In the genomic region with DNA sequence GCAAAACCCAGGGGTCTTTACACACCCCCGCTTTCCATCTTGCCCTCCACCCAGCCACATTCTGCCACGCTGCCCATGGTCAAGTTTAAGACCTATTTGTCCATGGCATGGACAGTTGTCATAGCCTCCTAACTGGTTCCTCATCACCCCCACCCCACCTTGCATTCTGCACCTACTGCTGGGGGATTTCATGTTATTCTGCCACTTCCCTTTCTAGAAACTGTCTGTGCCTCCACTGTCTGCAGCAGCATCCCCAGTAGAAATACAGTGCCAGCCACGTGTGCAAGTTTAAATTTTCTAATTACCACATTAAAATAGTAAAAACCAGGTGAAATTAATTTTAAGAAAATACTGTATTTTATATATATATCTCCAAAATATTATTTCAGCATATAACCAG, we compare ENCODE assay signal across 26 cellular contexts.
A peak's percentile ranks its signal among the peaks of the same experiment; 100 is the strongest.
DNase-seq lines count a peak whose midpoint lies in the region; ATAC-seq, FAIRE-seq and TF ChIP-seq lines count a peak whose summit lies in the region.
"Had no signal": no experiment of that assay in that cellular context is flagged by ENCODE, and none has a peak within 500 bp of the region (broad histone marks: within the 10 kb centered on the region; RNA-seq: fewer than 3 reads in every experiment).

No MANE protein-coding gene starts in this region.

- CTCF ChIA-PET in H1 (lab: Charles Lee; ENCODE audit: partially characterized antibody), result interaction anchor here (1.5 to 1.6 kb wide), 2 partner anchors 15 to 16 kb away, joined by 3 to 7 read pairs; no protein-coding TSS in a partner anchor

- no peak overlapping the region for H2BK12ac ChIP-seq in H1 (ENCODE audit: low read depth, low read length)

- H4K8ac ChIP-seq in H1 (ENCODE audit: extremely low read depth, insufficient read depth, low read length), result no peak overlapping the region

- H3K23me2 ChIP-seq in H1 (ENCODE audit: low read depth, low read length), result no peaks in the 10 kb centered on the region

- peaks cover 38% of the 10 kb centered on the region for H3K4me1 Mint-ChIP-seq in T-helper 17 cell

- ATAC-seq in T-helper 17 cell (no peak), GM19455 (IDR thresholded peaks at IDR 0.05; ENCODE audit: unreplicated experiment) (no peak), GM18873 (IDR thresholded peaks at IDR 0.05; ENCODE audit: low FRiP score, unreplicated experiment) (no peak), GM21717 (IDR thresholded peaks at IDR 0.05; ENCODE audit: unreplicated experiment) (no peak)

- POLR2A ChIA-PET in H1 (lab: Charles Lee; ENCODE audit: partially characterized antibody), result no interaction called here

- H3K9me3 ChIP-seq in BLaER1 treated with 17β-estradiol and CSF1 and Interleukin-3, amounts not matched to agents 10 nM and 100 nM (replicated peaks in 1 of 11), result no peaks in the 10 kb centered on the region
- H3K9me3 ChIP-seq in T-helper 17 cell (ENCODE audit: control insufficient read depth, low read length, poor library complexity, severe bottlenecking), result no peaks in the 10 kb centered on the region
- H3K9me3 ChIP-seq in H1 (ENCODE audit: insufficient read depth in 2 of 2, low read depth in 1 of 2, low read length in 1 of 2), result no peaks in the 10 kb centered on the region
- no peaks in the 10 kb centered on the region for H3K9me3 ChIP-seq in sigmoid colon
- H3K9me3 ChIP-seq: Peyer's patch had no signal

- H3K27ac ChIP-seq in BLaER1 treated with 17β-estradiol and CSF1 and Interleukin-3, amounts not matched to agents 10 nM and 100 nM, result peak overlapping the region in 3 of 11 experiments; percentile 79 to 94 (median 88); a peak in 5 of 22 replicates
- no peak overlapping the region for H3K27ac ChIP-seq in H1 (ENCODE audit: low read depth, low read length)
- no peak overlapping the region for H3K27ac ChIP-seq in sigmoid colon
- H3K27ac ChIP-seq: GM23248, HL-60, KMS-11, Peyer's patch, SK-N-MC had no signal

- peaks cover 48 to 78% (median 58%) of the 10 kb centered on the region in 11 experiments for H3K36me3 ChIP-seq in BLaER1 treated with 17β-estradiol and CSF1 and Interleukin-3, amounts not matched to agents 10 nM and 100 nM
- H3K36me3 ChIP-seq in H1 (ENCODE audit: control insufficient read depth in 2 of 4, insufficient read depth in 4 of 4, low read length in 3 of 4) (peaks cover 0 to 18% (median 2%) of the 10 kb centered on the region in 4 experiments; a peak in 3 of 8 replicates), sigmoid colon (peaks cover 0 to 52% (median 6%) of the 10 kb centered on the region in 4 donors)

- H2BK120ac ChIP-seq in H1 (replicated peaks; ENCODE audit: low read depth, low read length), result no peak overlapping the region

- H4K20me1 ChIP-seq in BLaER1 treated with 17β-estradiol and CSF1 and Interleukin-3, amounts not matched to agents 10 nM and 100 nM, result peaks cover 5 to 100% (median 91%) of the 10 kb centered on the region in 11 experiments; a peak in 21 of 22 replicates
- peaks cover 2 to 21% of the 10 kb centered on the region in 2 experiments for H4K20me1 ChIP-seq in H1 (replicated peaks in 1 of 2; ENCODE audit: control insufficient read depth in 1 of 2, insufficient read depth in 2 of 2, low read length in 2 of 2)

- FAIRE-seq in H1 (lab: Jason Lieb, UNC), result no peak

- H3K79me2 ChIP-seq in H1 (ENCODE audit: control insufficient read depth in 1 of 2, insufficient read depth in 2 of 2, low read length in 2 of 2), result peaks cover 0 to 17% of the 10 kb centered on the region in 2 experiments; a peak in 1 of 4 replicates

- no peak for TF ChIP-seq RAD21 in H1 (IDR thresholded peaks at IDR 0.05 in 1 of 2, conservative IDR thresholded peaks at IDR 0.05 in 1 of 2; ENCODE audit: low read depth in 2 of 2, low read length in 2 of 2)

- no peak overlapping the region for H3K4ac ChIP-seq in H1 (replicated peaks; ENCODE audit: insufficient read length, low read depth, low read length)

- no peak overlapping the region for H3K56ac ChIP-seq in H1 (replicated peaks; ENCODE audit: insufficient read length, low read depth, low read length)

- H2AK5ac ChIP-seq in H1 (ENCODE audit: low read depth, low read length), result no peak overlapping the region

- H4K91ac ChIP-seq in H1 (replicated peaks; ENCODE audit: insufficient read length, low read length), result no peak overlapping the region

- no peak overlapping the region for H3K4me3 Mint-ChIP-seq in T-helper 17 cell
- H3K4me3 Mint-ChIP-seq: H9, IgD-negative memory B cell had no signal

- no peak for TF ChIP-seq POLR2A in H1 (IDR thresholded peaks at IDR 0.05; ENCODE audit: control extremely low read depth in 1 of 2, low read depth in 2 of 2, low read length in 2 of 2)
- no peak for TF ChIP-seq POLR2A in sigmoid colon (IDR thresholded peaks at IDR 0.05)

- H3K79me1 ChIP-seq in H1 (ENCODE audit: low read depth, low read length), result peaks cover 11% of the 10 kb centered on the region

- H2BK5ac ChIP-seq in H1 (ENCODE audit: low read depth, low read length), result peak overlapping the region; percentile 24; the same call in 1 of the 2 replicates

- H3K9ac ChIP-seq in BLaER1 treated with 17β-estradiol and CSF1 and Interleukin-3, amounts not matched to agents 10 nM and 100 nM, result peak overlapping the region in 2 of 11 experiments; percentile 76 to 84; a peak in 4 of 22 replicates
- H3K9ac ChIP-seq in H1 (replicated peaks in 1 of 4; ENCODE audit: extremely low read depth in 1 of 4, low read depth in 3 of 4, low read length in 3 of 4), result no peak overlapping the region
- H3K9ac ChIP-seq: GM23248, KMS-11 had no signal

- H2AFZ ChIP-seq in H1 (ENCODE audit: low read length), result no peak overlapping the region
- H2AFZ ChIP-seq: GM23248 had no signal

- intact Hi-C loops in sigmoid colon (cut with DNase I), result no loop called here

- H3K27me3 Mint-ChIP-seq in T-helper 17 cell, result no peaks in the 10 kb centered on the region
- H3K27me3 Mint-ChIP-seq: CD4-positive, alpha-beta memory T cell; IgD-negative memory B cell had no signal

- DNase-seq in T-helper 17 cell (no peak), H1 (ENCODE audit: low read depth in 1 of 2, low spot score in 2 of 2) (no peak), sigmoid colon (peak; percentile 43)
- no peak for DNase-seq in stimulated activated CD4-positive, alpha-beta T cell treated with anti-CD3 and anti-CD28 coated beads, Interleukin-4, amount 100 ng/mL, for 24 hours
- DNase-seq: CD4-positive, alpha-beta memory T cell; COR-L47; DMS53; GM23248; H9; NCI-H1048; NCI-H1417; NCI-H1694; NCI-H2029 treated with DMSO at 0.1 percent for 48 hours; NCI-H446 treated with DMSO at 0.1 percent for 48 hours; NCI-H526 treated with DMSO at 0.1 percent for 48 hours; OCI-M1; SHP77 treated with DMSO at 0.1 percent for 48 hours had no signal

- peaks cover 3% of the 10 kb centered on the region for H3K36me3 Mint-ChIP-seq in T-helper 17 cell (ENCODE audit: low read depth)

- H3K4me1 ChIP-seq in BLaER1 treated with 17β-estradiol and CSF1 and Interleukin-3, amounts not matched to agents 10 nM and 100 nM, result peaks cover 37 to 91% (median 80%) of the 10 kb centered on the region in 10 experiments
- no peaks in the 10 kb centered on the region for H3K4me1 ChIP-seq in H1 (replicated peaks in 1 of 4; ENCODE audit: control insufficient read depth in 3 of 4, insufficient read depth in 4 of 4, low read length in 3 of 4)
- H3K4me1 ChIP-seq in sigmoid colon, result no peaks in the 10 kb centered on the region
- H3K4me1 ChIP-seq: Peyer's patch had no signal

- H4K5ac ChIP-seq in H1 (ENCODE audit: insufficient read length, low read depth, low read length), result no peak overlapping the region

- peak overlapping the region; percentile 91 for H3K27ac Mint-ChIP-seq in T-helper 17 cell
- H3K27ac Mint-ChIP-seq: IgD-negative memory B cell had no signal

- TF ChIP-seq CTCF in H1 (IDR thresholded peaks at IDR 0.05; ENCODE audit: control extremely low read depth in 1 of 3, insufficient read depth in 1 of 3, low read depth in 1 of 3, low read length in 3 of 3) (no peak), sigmoid colon (IDR thresholded peaks at IDR 0.05) (no peak)

- H3K4me3 ChIP-seq in BLaER1 treated with 17β-estradiol and CSF1 and Interleukin-3, amounts not matched to agents 10 nM and 100 nM, result no peak overlapping the region
- no peak overlapping the region for H3K4me3 ChIP-seq in H1 (ENCODE audit: extremely low read depth in 1 of 4, insufficient read depth in 2 of 4, low read depth in 3 of 4, low read length in 4 of 4)
- no peak overlapping the region for H3K4me3 ChIP-seq in sigmoid colon
- H3K4me3 ChIP-seq: GM23248, Peyer's patch, SK-N-MC had no signal

- 80% methylated on average over 3 of the region's 3 CpGs; no CpG with 5 or more reads in 1 of the 2 experiments for WGBS in H1 (ENCODE audit: extremely low coverage in 1 of 2, insufficient coverage in 1 of 2, insufficient read length in 1 of 2, insufficient replicate concordance in 2 of 2, low coverage in 1 of 2, low lambda C conversion rate in 2 of 2, missing lambda C conversion rate in 1 of 2), 2 experiments
- WGBS in sigmoid colon, 2 donors, result 88 to 91% methylated on average over 3 of the region's 3 CpGs

- H2BK20ac ChIP-seq in H1 (ENCODE audit: low read length), result no peak overlapping the region

- H3K18ac ChIP-seq in H1 (ENCODE audit: extremely low read depth, low read length), result no peak overlapping the region

- TF ChIP-seq EP300 in H1 (IDR thresholded peaks at IDR 0.05; ENCODE audit: borderline replicate concordance in 1 of 2, low read depth in 2 of 2, low read length in 2 of 2) (no peak), sigmoid colon (IDR thresholded peaks at IDR 0.05) (no peak)

- no peaks in the 10 kb centered on the region for H3K27me3 ChIP-seq in BLaER1 treated with 17β-estradiol and CSF1 and Interleukin-3, amounts not matched to agents 10 nM and 100 nM
- H3K27me3 ChIP-seq in H1 (replicated peaks in 1 of 4; ENCODE audit: control insufficient read depth in 3 of 4, extremely low read depth in 1 of 4, insufficient read depth in 3 of 4, low read length in 3 of 4), result no peaks in the 10 kb centered on the region
- no peaks in the 10 kb centered on the region for H3K27me3 ChIP-seq in sigmoid colon
- H3K27me3 ChIP-seq: Peyer's patch had no signal

- peak overlapping the region in 9 of 11 experiments; percentile 73 to 97 (median 92); a peak in 18 of 22 replicates for H3K4me2 ChIP-seq in BLaER1 treated with 17β-estradiol and CSF1 and Interleukin-3, amounts not matched to agents 10 nM and 100 nM
- no peak overlapping the region for H3K4me2 ChIP-seq in H1 (ENCODE audit: insufficient read depth in 1 of 2, low read depth in 2 of 2, low read length in 2 of 2)
- H3K4me2 ChIP-seq: KMS-11 had no signal

- no peak overlapping the region for H3K23ac ChIP-seq in H1 (ENCODE audit: insufficient read length)

- H3K14ac ChIP-seq in H1 (ENCODE audit: insufficient read length), result no peak overlapping the region

- no peak overlapping the region for H2BK15ac ChIP-seq in H1 (ENCODE audit: low read length)

TF ChIP-seq in H1, 55 proteins besides CTCF, POLR2A, EP300 and RAD21 (continues in another document):
- TF ChIP-seq SAP30 (IDR thresholded peaks at IDR 0.05; ENCODE audit: insufficient read depth, insufficient replicate concordance, low read length) (no peak), RXRA (IDR thresholded peaks at IDR 0.05; ENCODE audit: insufficient read depth, low read depth, low read length) (no peak), YY1 (IDR thresholded peaks at IDR 0.05; ENCODE audit: low read depth, low read length) (no peak), TAF1 (IDR thresholded peaks at IDR 0.05; ENCODE audit: low read depth, low read length) (no peak), GABPA (IDR thresholded peaks at IDR 0.05; ENCODE audit: borderline replicate concordance, insufficient read depth, low read length) (no peak), CHD2 (IDR thresholded peaks at IDR 0.05; ENCODE audit: low read length) (no peak)

Comparison
In these comparisons a context has a peak if more than half of its experiments do, and no peak if none do; other contexts are left out.
1. H3K4me2 ChIP-seq: peak in BLaER1 treated with 17β-estradiol and CSF1 and Interleukin-3, amounts not matched to agents 10 nM and 100 nM (9 of 11); none in H1 (0 of 2).